Comparison of ENCODE assay signal across 8 cellular contexts in genomic region chr10:123007558-123008378, GRCh38. TPM values are rescaled to one million over a fixed set of nuclear protein-coding genes. Genes with fewer than 3 reads are reported as not detected.
DNase-seq lines count a peak whose midpoint lies in the region; ATAC-seq and TF ChIP-seq lines count a peak whose summit lies in the region.

No MANE protein-coding gene starts in this region.

- peak overlapping the region; percentile 70 to 94 (median 88) for H3K4me2 ChIP-seq in BLaER1 treated with 17β-estradiol and CSF1 and Interleukin-3, amounts not matched to agents 10 nM and 100 nM

- H3K9me3 ChIP-seq in BLaER1 treated with 17β-estradiol and CSF1 and Interleukin-3, amounts not matched to agents 10 nM and 100 nM (replicated peaks in 1 of 11): peaks cover 0 to 11% (median 4%) of the 10 kb centered on the region in 11 experiments; a peak in 15 of 22 replicates
- no peaks in the 10 kb centered on the region for H3K9me3 ChIP-seq in SK-N-MC (ENCODE audit: low read depth, low read length)

- peak; percentile 76 for DNase-seq in HT-29 (ENCODE audit: low spot score)
- DNase-seq in SK-N-MC (ENCODE audit: low read depth, low spot score): no peak
- DNase-seq in amniotic epithelial cell (ENCODE audit: low read depth): peak; percentile 47
- DNase-seq in hepatic stellate cell (ENCODE audit: low spot score): peak; percentile 74
- no peak for DNase-seq in retinal pigment epithelial cell (ENCODE audit: low read depth)

- peaks cover 5 to 48% (median 35%) of the 10 kb centered on the region in 11 experiments; a peak in 13 of 22 replicates for H4K20me1 ChIP-seq in BLaER1 treated with 17β-estradiol and CSF1 and Interleukin-3, amounts not matched to agents 10 nM and 100 nM

- peaks cover 16 to 41% (median 35%) of the 10 kb centered on the region in 10 experiments for H3K4me1 ChIP-seq in BLaER1 treated with 17β-estradiol and CSF1 and Interleukin-3, amounts not matched to agents 10 nM and 100 nM

- ATAC-seq in GM19395 (IDR thresholded peaks at IDR 0.05; ENCODE audit: unreplicated experiment) (peak; percentile 48), GM18505 (IDR thresholded peaks at IDR 0.05; ENCODE audit: unreplicated experiment) (no peak)

- H3K27me3 ChIP-seq in BLaER1 treated with 17β-estradiol and CSF1 and Interleukin-3, amounts not matched to agents 10 nM and 100 nM: no peaks in the 10 kb centered on the region

- H3K4me3 ChIP-seq in BLaER1 treated with 17β-estradiol and CSF1 and Interleukin-3, amounts not matched to agents 10 nM and 100 nM: peak overlapping the region; percentile 85 to 100 (median 97)
- H3K4me3 ChIP-seq in SK-N-MC (peak overlapping the region; percentile 86), retinal pigment epithelial cell (ENCODE audit: low read length) (peak overlapping the region; percentile 93)

- peaks cover 0 to 41% (median 20%) of the 10 kb centered on the region in 11 experiments; a peak in 15 of 22 replicates for H3K36me3 ChIP-seq in BLaER1 treated with 17β-estradiol and CSF1 and Interleukin-3, amounts not matched to agents 10 nM and 100 nM
- H3K36me3 ChIP-seq in SK-N-MC (ENCODE audit: insufficient read depth, low read length): no peaks in the 10 kb centered on the region

- TF ChIP-seq CTCF in retinal pigment epithelial cell (conservative IDR thresholded peaks at IDR 0.05; ENCODE audit: low read depth, low read length): no peak

- TF ChIP-seq POLR2A in GM18505 (IDR thresholded peaks at IDR 0.05; ENCODE audit: borderline replicate concordance, extremely low read depth, insufficient read depth, insufficient read length): no peak

- H3K9ac ChIP-seq in BLaER1 treated with 17β-estradiol and CSF1 and Interleukin-3, amounts not matched to agents 10 nM and 100 nM: peak overlapping the region; percentile 89 to 98 (median 94)
- H3K9ac ChIP-seq in SK-N-MC (ENCODE audit: insufficient read length): peak overlapping the region; percentile 88

- H3K27ac ChIP-seq in BLaER1 treated with 17β-estradiol and CSF1 and Interleukin-3, amounts not matched to agents 10 nM and 100 nM: peak overlapping the region; percentile 83 to 97 (median 90)
- no peak overlapping the region for H3K27ac ChIP-seq in SK-N-MC

RNA-seq across cellular contexts. Expression of gene IKZF5, which starts 0.8 kb away (rescaled TPM):
- 1.9 and 2.0 TPM in 2 replicates for total RNA-seq in HT-29 (2014; rRNA removed; shearing (Covaris generic))

RNA-seq across cellular contexts. Expression of gene ACADSB, which starts 1.0 kb away (rescaled TPM):
- 0.73 and 0.79 TPM in 2 replicates for total RNA-seq in HT-29 (2014; rRNA removed; shearing (Covaris generic))

RNA-seq across cellular contexts. Expression of gene PSTK, which starts 27.6 kb away (rescaled TPM):
- 4.2 and 6.0 TPM in 2 replicates for total RNA-seq in HT-29 (2014; rRNA removed; shearing (Covaris generic))

RNA-seq across cellular contexts. Expression of gene C10orf88, which starts 53.7 kb away (rescaled TPM):
- 1.8 and 3.9 TPM in 2 replicates for total RNA-seq in HT-29 (2014; rRNA removed; shearing (Covaris generic))

Comparison
In these comparisons a context has a peak if more than half of its experiments do, and no peak if none do; other contexts are left out.
1. DNase-seq: peak in HT-29 (single experiment), amniotic epithelial cell (single experiment) and hepatic stellate cell (single experiment); none in SK-N-MC (single experiment) and retinal pigment epithelial cell (single experiment).
2. Peak in every context shown above with its lines, with median percentiles within 50 percentile points of each other: H3K4me3 ChIP-seq.